Comparison of ENCODE assay signal across 8 cellular contexts in the genomic region with DNA sequence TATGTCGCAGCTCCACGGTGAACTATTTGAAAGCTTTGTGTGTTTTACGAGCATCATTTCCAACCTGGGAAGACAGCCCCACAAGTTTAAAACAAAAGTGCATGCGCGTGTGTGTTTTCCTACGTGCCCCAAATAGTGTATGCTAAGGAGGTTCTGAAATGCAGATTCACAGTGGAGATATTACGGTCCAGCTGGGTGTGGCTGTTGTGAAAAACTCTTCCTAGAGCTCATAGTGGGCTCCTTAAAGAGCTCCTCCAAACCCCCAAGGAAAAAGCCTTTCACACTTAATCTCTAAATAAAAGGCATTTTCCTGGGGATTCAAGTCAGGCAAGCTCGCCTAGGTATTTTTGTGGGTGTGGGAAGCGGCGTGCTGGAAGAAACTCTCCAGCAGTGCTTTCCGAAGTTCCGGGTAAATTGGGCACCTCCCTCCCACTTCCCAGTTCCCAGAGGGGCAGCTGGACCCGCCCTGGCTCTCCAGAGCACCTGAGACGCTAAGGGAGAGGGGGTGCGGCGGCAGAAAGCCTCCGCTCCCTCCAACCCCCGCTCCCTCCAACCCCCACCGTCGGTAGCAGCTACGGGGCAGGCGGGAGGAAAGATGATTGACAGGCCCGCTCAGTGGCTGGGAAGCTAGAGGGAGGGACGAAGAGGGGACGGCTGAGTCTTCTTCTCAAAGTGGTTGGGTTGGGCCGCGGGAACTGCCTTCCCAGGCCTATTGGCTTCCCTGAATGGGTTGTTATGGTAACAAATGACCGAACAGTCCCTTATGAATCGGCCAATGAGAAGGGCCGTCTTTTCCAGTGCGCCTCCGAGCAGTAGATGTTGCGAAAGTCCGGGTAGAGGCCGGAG. TPM values are rescaled to one million over a fixed set of nuclear protein-coding genes. Genes with fewer than 3 reads are reported as not detected.
A peak's percentile ranks its signal among the peaks of the same experiment; 100 is the strongest.
DNase-seq lines count a peak whose midpoint lies in the region; ATAC-seq and TF ChIP-seq lines count a peak whose summit lies in the region.

No MANE protein-coding gene starts in this region.

- ATAC-seq in HG02571 (IDR thresholded peaks at IDR 0.05; ENCODE audit: unreplicated experiment) (peak; percentile 95), omental fat pad (ENCODE audit: low FRiP score) (peak; percentile 97)

- peak; percentile 100 for DNase-seq in NB4 (ENCODE audit: low read depth)
- peak; percentile 100 for DNase-seq in SK-N-DZ (ENCODE audit: low spot score)
- peak; percentile 94 for DNase-seq in activated naive CD8-positive, alpha-beta T cell treated with anti-CD3 and anti-CD28 coated beads, Interleukin-2, amount 50 U/mL, for 16 hours (ENCODE audit: low read depth, low spot score)
- DNase-seq in head of caudate nucleus = peak in 37 of 42 donors; percentile 27 to 100 (median 99)
- DNase-seq in omental fat pad (ENCODE audit: low spot score) = peak; percentile 91
- peak; percentile 99 for DNase-seq in ureter (ENCODE audit: low spot score)

- intact Hi-C loops in head of caudate nucleus (cut with DNase I) = loop anchor here (2.0 to 10.0 kb wide), 3 partner anchors 86 to 252 kb away; partner anchors contain the start of genes DDIAS, PRCP and RAB30

- H3K4me3 ChIP-seq in GM08714 (ENCODE audit: low read length) (peak overlapping the region; percentile 93), NB4 (ENCODE audit: low read depth, low read length) (peak overlapping the region; percentile 82)

- TF ChIP-seq POLR2A in NB4 (IDR thresholded peaks at IDR 0.05; ENCODE audit: extremely low read depth, insufficient read length) = no peak

- no peak for TF ChIP-seq CTCF in NB4 (IDR thresholded peaks at IDR 0.05; ENCODE audit: low read depth, low read length)
- TF ChIP-seq CTCF in omental fat pad (IDR thresholded peaks at IDR 0.05) = no peak

RNA-seq across cellular contexts. Expression of gene PCF11, which starts 0.6 kb away (rescaled TPM):
- polyA plus RNA-seq in SK-N-DZ (2014; cell fraction: cytosol; rRNA removed) = 38.6 and 50.8 TPM in 2 replicates
- polyA plus RNA-seq in SK-N-DZ (2014; cell fraction: nucleus; rRNA removed) = 108 and 120 TPM in 2 replicates
- total RNA-seq in omental fat pad (100 to 1,000 TPM in 2 of 4 donors, 10 to 100 TPM in 2; 67.2 to 120 (median 96.5) TPM), ureter (106 TPM)

RNA-seq across cellular contexts. Expression of gene ANKRD42, which starts 37.1 kb away (rescaled TPM):
- polyA plus RNA-seq in SK-N-DZ (2014; cell fraction: cytosol; rRNA removed) = 1.7 and 3.2 TPM in 2 replicates
- polyA plus RNA-seq in SK-N-DZ (2014; cell fraction: nucleus; rRNA removed) = 3.0 and 4.1 TPM in 2 replicates
- total RNA-seq in omental fat pad (10 to 100 TPM in 3 of 4 donors, 1 to 10 TPM in 1; 9.0 to 13.4 (median 11.6) TPM), ureter (13.0 TPM)

Comparison
In these comparisons a context has a peak if more than half of its experiments do, and no peak if none do; other contexts are left out.
1. Peak in every context shown above with its lines: DNase-seq, ATAC-seq and H3K4me3 ChIP-seq.